9 cellular contexts compared by ENCODE assay signal in genomic region chr2:144512421-144513272, GRCh38. TPM values are rescaled to one million over a fixed set of nuclear protein-coding genes. Genes with fewer than 3 reads are reported as not detected.
DNase-seq lines count a peak whose midpoint lies in the region; ATAC-seq and TF ChIP-seq lines count a peak whose summit lies in the region.
"Had no signal": no experiment of that assay in that cellular context is flagged by ENCODE, and none has a peak within 500 bp of the region (broad histone marks: within the 10 kb centered on the region; RNA-seq: fewer than 3 reads in every experiment).

No MANE protein-coding gene starts in this region.

- in situ Hi-C loops in SK-MEL-5 (cut with HindIII; ENCODE audit: low pct_unique_long_range_greater_than_20kb, low sequenced_read_pairs) = loop anchor here (25.0 kb wide), 1 partner anchor 425 kb away; no protein-coding TSS in a partner anchor

- peaks cover 0 to 6% (median 2%) of the 10 kb centered on the region in 5 donors for H3K9me3 Mint-ChIP-seq in CD8-positive, alpha-beta memory T cell

- H3K27me3 Mint-ChIP-seq in CD8-positive, alpha-beta memory T cell = peaks cover 8 to 10% of the 10 kb centered on the region in 2 donors

- peaks cover 62 to 79% (median 76%) of the 10 kb centered on the region in 3 donors for H3K4me1 Mint-ChIP-seq in CD8-positive, alpha-beta memory T cell

- CTCF ChIA-PET in CD8-positive, alpha-beta memory T cell (lab: Charles Lee) = no interaction called here

- H3K36me3 ChIP-seq in CD8-positive, alpha-beta memory T cell (ENCODE audit: insufficient read depth, low read length) = no peaks in the 10 kb centered on the region

- no peak for ATAC-seq in HG03571 (IDR thresholded peaks at IDR 0.05; ENCODE audit: unreplicated experiment)
- ATAC-seq: mucosa of descending colon had no signal

- H3K9me3 ChIP-seq in CD8-positive, alpha-beta memory T cell (ENCODE audit: low read length) = no peaks in the 10 kb centered on the region
- H3K9me3 ChIP-seq: mucosa of descending colon had no signal

- peak overlapping the region; percentile 1 to 93 (median 85) for H3K4me3 Mint-ChIP-seq in CD8-positive, alpha-beta memory T cell

- H3K27me3 ChIP-seq in CD8-positive, alpha-beta memory T cell (ENCODE audit: insufficient read depth, low read length, poor library complexity, severe bottlenecking) = peaks cover 6% of the 10 kb centered on the region

- no peak for TF ChIP-seq CTCF in fibroblast of pulmonary artery (IDR thresholded peaks at IDR 0.05; ENCODE audit: low read length, missing control alignments)

- POLR2A ChIA-PET in CD8-positive, alpha-beta memory T cell (lab: Charles Lee) = no interaction called here

- H3K27ac ChIP-seq in CD8-positive, alpha-beta memory T cell (ENCODE audit: low read depth, low read length) = peak overlapping the region; percentile 94

- H3K4me1 ChIP-seq in CD8-positive, alpha-beta memory T cell (ENCODE audit: insufficient read depth, low read length) = peaks cover 37% of the 10 kb centered on the region

- peak overlapping the region; percentile 31 to 99 (median 86) for H3K27ac Mint-ChIP-seq in CD8-positive, alpha-beta memory T cell

- no peak overlapping the region for H3K4me3 ChIP-seq in CD8-positive, alpha-beta memory T cell (ENCODE audit: low read length)
- peak overlapping the region; percentile 86 for H3K4me3 ChIP-seq in fibroblast of pulmonary artery (replicated peaks; ENCODE audit: low read depth, low read length)
- H3K4me3 ChIP-seq: mucosa of descending colon had no signal

- DNase-seq in CD8-positive, alpha-beta memory T cell = no peak
- peak; percentile 37 for DNase-seq in SK-MEL-5 (ENCODE audit: low read depth, low spot score)
- DNase-seq in fibroblast of pulmonary artery (ENCODE audit: low read depth) = no peak
- DNase-seq in renal cortical epithelial cell (ENCODE audit: low read depth) = peak; percentile 33
- DNase-seq in T-helper 1 cell = no peak
- DNase-seq in SHP77 (lab: John Stamatoyannopoulos, UW) = no peak
- no peak for DNase-seq in DMS153 treated with DMSO at 0.1 percent for 48 hours (lab: John Stamatoyannopoulos, UW; ENCODE audit: unreplicated experiment)
- DNase-seq: mucosa of descending colon had no signal

- peaks cover 0 to 42% (median 2%) of the 10 kb centered on the region in 3 donors for H3K36me3 Mint-ChIP-seq in CD8-positive, alpha-beta memory T cell

RNA-seq across cellular contexts. Expression of gene ZEB2, which starts 7.3 kb away (rescaled TPM):
- 10 to 100 TPM; 32.7 to 35.8 TPM for total RNA-seq in CD8-positive, alpha-beta memory T cell
- 20.6 TPM for polyA plus RNA-seq in CD8-positive, alpha-beta memory T cell
- total RNA-seq in SK-MEL-5 (2014; rRNA removed; shearing (Covaris generic)) = 71.9 and 85.0 TPM in 2 replicates
- 32.1 and 53.9 TPM in 2 replicates for polyA plus RNA-seq in SK-MEL-5 (2015; cell fraction: cytosol; rRNA removed)
- polyA plus RNA-seq in SK-MEL-5 (2015; cell fraction: nucleus; rRNA removed) = 45.6 and 57.5 TPM in 2 replicates
- 9.7 and 23.8 TPM in 2 replicates for total RNA-seq in renal cortical epithelial cell

Comparison
In these comparisons a context has a peak if more than half of its experiments do, and no peak if none do; other contexts are left out.
1. DNase-seq: peak in SK-MEL-5 (single experiment) and renal cortical epithelial cell (single experiment); none in CD8-positive, alpha-beta memory T cell (0 of 5), fibroblast of pulmonary artery (single experiment), T-helper 1 cell (0 of 5), SHP77 (0 of 2) and DMS153 treated with DMSO at 0.1 percent for 48 hours (single experiment).